In genomic region chr2:120539937-120540718, GRCh38 we compare ENCODE assay signal across 1 cellular context.
TF ChIP-seq lines count a peak whose summit lies in the region.

No MANE protein-coding gene starts in this region.

TF ChIP-seq in HepG2, 621 proteins besides CTCF, POLR2A, EP300 and RAD21 (continued from another document and continues in another):
- peak; percentile 17 for TF ChIP-seq KDM2A (CRISPR knock-in tag; IDR thresholded peaks at IDR 0.05; ENCODE audit: borderline replicate concordance, low read depth)
- peak; percentile 6; the same call in 1 of the 2 replicates for TF ChIP-seq DZIP1 (CRISPR knock-in tag; IDR thresholded peaks at IDR 0.05)
- TF ChIP-seq ZNF563 (CRISPR knock-in tag; IDR thresholded peaks at IDR 0.05), result peak; percentile 77
- TF ChIP-seq NONO (IDR thresholded peaks at IDR 0.05), result no peak
- TF ChIP-seq NONO (CRISPR knock-in tag; conservative IDR thresholded peaks at IDR 0.05), result peak; percentile 42; the same call in 1 of the 2 replicates
- TF ChIP-seq HOXA7 (CRISPR knock-in tag; IDR thresholded peaks at IDR 0.05), result no peak
- TF ChIP-seq ZFYVE20 (CRISPR knock-in tag; IDR thresholded peaks at IDR 0.05; ENCODE audit: borderline replicate concordance, low read depth), result no peak
- 0 out of 2 replicates have a peak, but pooled peaks have one; percentile 54 for TF ChIP-seq ZNF33B (CRISPR knock-in tag; IDR thresholded peaks at IDR 0.05)
- TF ChIP-seq GMEB2 (CRISPR knock-in tag; IDR thresholded peaks at IDR 0.05; ENCODE audit: low read depth), result no peak
- peak; percentile 97 for TF ChIP-seq PHF21A (CRISPR knock-in tag; IDR thresholded peaks at IDR 0.05)
- TF ChIP-seq, protein P1, sequence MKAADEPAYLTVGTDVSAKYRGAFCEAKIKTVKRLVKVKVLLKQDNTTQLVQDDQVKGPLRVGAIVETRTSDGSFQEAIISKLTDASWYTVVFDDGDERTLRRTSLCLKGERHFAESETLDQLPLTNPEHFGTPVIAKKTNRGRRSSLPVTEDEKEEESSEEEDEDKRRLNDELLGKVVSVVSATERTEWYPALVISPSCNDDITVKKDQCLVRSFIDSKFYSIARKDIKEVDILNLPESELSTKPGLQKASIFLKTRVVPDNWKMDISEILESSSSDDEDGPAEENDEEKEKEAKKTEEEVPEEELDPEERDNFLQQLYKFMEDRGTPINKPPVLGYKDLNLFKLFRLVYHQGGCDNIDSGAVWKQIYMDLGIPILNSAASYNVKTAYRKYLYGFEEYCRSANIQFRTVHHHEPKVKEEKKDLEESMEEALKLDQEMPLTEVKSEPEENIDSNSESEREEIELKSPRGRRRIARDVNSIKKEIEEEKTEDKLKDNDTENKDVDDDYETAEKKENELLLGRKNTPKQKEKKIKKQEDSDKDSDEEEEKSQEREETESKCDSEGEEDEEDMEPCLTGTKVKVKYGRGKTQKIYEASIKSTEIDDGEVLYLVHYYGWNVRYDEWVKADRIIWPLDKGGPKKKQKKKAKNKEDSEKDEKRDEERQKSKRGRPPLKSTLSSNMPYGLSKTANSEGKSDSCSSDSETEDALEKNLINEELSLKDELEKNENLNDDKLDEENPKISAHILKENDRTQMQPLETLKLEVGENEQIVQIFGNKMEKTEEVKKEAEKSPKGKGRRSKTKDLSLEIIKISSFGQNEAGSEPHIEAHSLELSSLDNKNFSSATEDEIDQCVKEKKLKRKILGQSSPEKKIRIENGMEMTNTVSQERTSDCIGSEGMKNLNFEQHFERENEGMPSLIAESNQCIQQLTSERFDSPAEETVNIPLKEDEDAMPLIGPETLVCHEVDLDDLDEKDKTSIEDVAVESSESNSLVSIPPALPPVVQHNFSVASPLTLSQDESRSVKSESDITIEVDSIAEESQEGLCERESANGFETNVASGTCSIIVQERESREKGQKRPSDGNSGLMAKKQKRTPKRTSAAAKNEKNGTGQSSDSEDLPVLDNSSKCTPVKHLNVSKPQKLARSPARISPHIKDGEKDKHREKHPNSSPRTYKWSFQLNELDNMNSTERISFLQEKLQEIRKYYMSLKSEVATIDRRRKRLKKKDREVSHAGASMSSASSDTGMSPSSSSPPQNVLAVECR (CRISPR knock-in tag; IDR thresholded peaks at IDR 0.05; ENCODE audit: borderline replicate concordance), result peak; percentile 41; the same call in 1 of the 2 replicates
- TF ChIP-seq RBFOX2 (IDR thresholded peaks at IDR 0.05; ENCODE audit: low read depth, low read length), result no peak
- TF ChIP-seq ZNF674 (CRISPR knock-in tag; IDR thresholded peaks at IDR 0.05; ENCODE audit: low read depth), result no peak
- TF ChIP-seq NFYC (CRISPR knock-in tag; IDR thresholded peaks at IDR 0.05), result no peak
- TF ChIP-seq SYNCRIP (IDR thresholded peaks at IDR 0.05; ENCODE audit: insufficient read depth, low read depth, low read length), result no peak
- no peak; the same call in 1 of the 2 replicates for TF ChIP-seq ZNF878 (CRISPR knock-in tag; IDR thresholded peaks at IDR 0.05)
- peak; percentile 65 for TF ChIP-seq ZNF501 (CRISPR knock-in tag; IDR thresholded peaks at IDR 0.05)
- TF ChIP-seq ZNF75D (CRISPR knock-in tag; IDR thresholded peaks at IDR 0.05; ENCODE audit: borderline replicate concordance), result no peak
- peak; percentile 58 for TF ChIP-seq ZNF441 (CRISPR knock-in tag; IDR thresholded peaks at IDR 0.05; ENCODE audit: borderline replicate concordance)
- no peak for TF ChIP-seq AGO2 (optimal IDR thresholded peaks at IDR 0.05; ENCODE audit: low read depth, low read length)
- TF ChIP-seq SMAD1 (CRISPR knock-in tag; IDR thresholded peaks at IDR 0.05; ENCODE audit: borderline replicate concordance, low read depth), result peak; percentile 86; the same call in 1 of the 2 replicates
- peak; percentile 86 for TF ChIP-seq HOXA3 (CRISPR knock-in tag; IDR thresholded peaks at IDR 0.05)
- TF ChIP-seq ELF3 (CRISPR knock-in tag; IDR thresholded peaks at IDR 0.05), result no peak; the same call in none of the 2 replicates
- no peak for TF ChIP-seq SP5 (CRISPR knock-in tag; IDR thresholded peaks at IDR 0.05; ENCODE audit: borderline replicate concordance, low read depth)
- TF ChIP-seq, protein P2, sequence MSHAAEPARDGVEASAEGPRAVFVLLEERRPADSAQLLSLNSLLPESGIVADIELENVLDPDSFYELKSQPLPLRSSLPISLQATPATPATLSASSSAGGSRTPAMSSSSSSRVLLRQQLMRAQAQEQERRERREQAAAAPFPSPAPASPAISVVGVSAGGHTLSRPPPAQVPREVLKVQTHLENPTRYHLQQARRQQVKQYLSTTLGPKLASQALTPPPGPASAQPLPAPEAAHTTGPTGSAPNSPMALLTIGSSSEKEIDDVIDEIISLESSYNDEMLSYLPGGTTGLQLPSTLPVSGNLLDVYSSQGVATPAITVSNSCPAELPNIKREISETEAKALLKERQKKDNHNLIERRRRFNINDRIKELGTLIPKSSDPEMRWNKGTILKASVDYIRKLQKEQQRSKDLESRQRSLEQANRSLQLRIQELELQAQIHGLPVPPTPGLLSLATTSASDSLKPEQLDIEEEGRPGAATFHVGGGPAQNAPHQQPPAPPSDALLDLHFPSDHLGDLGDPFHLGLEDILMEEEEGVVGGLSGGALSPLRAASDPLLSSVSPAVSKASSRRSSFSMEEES (CRISPR knock-in tag; IDR thresholded peaks at IDR 0.05), result peak; percentile 37; the same call in 1 of the 2 replicates
- TF ChIP-seq KDM3A (CRISPR knock-in tag; IDR thresholded peaks at IDR 0.05; ENCODE audit: low read depth), result no peak; the same call in none of the 2 replicates
- TF ChIP-seq, protein P3, sequence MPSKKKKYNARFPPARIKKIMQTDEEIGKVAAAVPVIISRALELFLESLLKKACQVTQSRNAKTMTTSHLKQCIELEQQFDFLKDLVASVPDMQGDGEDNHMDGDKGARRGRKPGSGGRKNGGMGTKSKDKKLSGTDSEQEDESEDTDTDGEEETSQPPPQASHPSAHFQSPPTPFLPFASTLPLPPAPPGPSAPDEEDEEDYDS (CRISPR knock-in tag; IDR thresholded peaks at IDR 0.05), result peak; percentile 71; the same call in 1 of the 2 replicates
- peak; percentile 43 for TF ChIP-seq ZNF446 (CRISPR knock-in tag; IDR thresholded peaks at IDR 0.05)
- peak; percentile 92 for TF ChIP-seq FOXO1 (CRISPR knock-in tag; IDR thresholded peaks at IDR 0.05)
- no peak for TF ChIP-seq SSRP1 (CRISPR knock-in tag; IDR thresholded peaks at IDR 0.05)
- TF ChIP-seq ZNF280B (CRISPR knock-in tag; IDR thresholded peaks at IDR 0.05; ENCODE audit: borderline replicate concordance), result no peak
- no peak for TF ChIP-seq ZNF615 (CRISPR knock-in tag; IDR thresholded peaks at IDR 0.05; ENCODE audit: borderline replicate concordance)
- no peak; a peak in 1 of 4 replicates for TF ChIP-seq HMGXB4 (CRISPR knock-in tag; IDR thresholded peaks at IDR 0.05; ENCODE audit: borderline replicate concordance in 1 of 2, low read depth in 1 of 2)
- TF ChIP-seq ATF1 (CRISPR knock-in tag; IDR thresholded peaks at IDR 0.05), result no peak
- peak; percentile 90 for TF ChIP-seq ZBTB38 (CRISPR knock-in tag; IDR thresholded peaks at IDR 0.05)
- no peak for TF ChIP-seq NCOA5 (CRISPR knock-in tag; IDR thresholded peaks at IDR 0.05)
- no peak for TF ChIP-seq NKX3-1 (CRISPR knock-in tag; IDR thresholded peaks at IDR 0.05)
- 0 out of 2 replicates have a peak, but pooled peaks have one; percentile 50 for TF ChIP-seq IRF1 (CRISPR knock-in tag; IDR thresholded peaks at IDR 0.05; ENCODE audit: low read depth)
- TF ChIP-seq NFIC (IDR thresholded peaks at IDR 0.05; ENCODE audit: low read length), result no peak
- 0 out of 2 replicates have a peak, but pooled peaks have one; percentile 63 for TF ChIP-seq ZNF367 (CRISPR knock-in tag; IDR thresholded peaks at IDR 0.05; ENCODE audit: borderline replicate concordance)
- TF ChIP-seq ZNF251 (CRISPR knock-in tag; IDR thresholded peaks at IDR 0.05), result no peak
- peak; percentile 85 for TF ChIP-seq ATF7-NPFF (CRISPR knock-in tag; IDR thresholded peaks at IDR 0.05; ENCODE audit: low read depth)
- TF ChIP-seq NR2F2 (IDR thresholded peaks at IDR 0.05; ENCODE audit: borderline replicate concordance, low read depth), result no peak
- TF ChIP-seq RFX3 (CRISPR knock-in tag; IDR thresholded peaks at IDR 0.05), result no peak
- peak; percentile 65; the same call in 1 of the 2 replicates for TF ChIP-seq ZNF746 (CRISPR knock-in tag; IDR thresholded peaks at IDR 0.05)
- peak; percentile 59; the same call in 1 of the 2 replicates for TF ChIP-seq REL (CRISPR knock-in tag; conservative IDR thresholded peaks at IDR 0.05)
- TF ChIP-seq ZNF589 (CRISPR knock-in tag; conservative IDR thresholded peaks at IDR 0.05), result 0 out of 2 replicates have a peak, but pooled peaks have one; percentile 89
- peak; percentile 87 for TF ChIP-seq ARID5B (CRISPR knock-in tag; IDR thresholded peaks at IDR 0.05)
